ENCODE assay signal across 1 cellular context in the genomic region with DNA sequence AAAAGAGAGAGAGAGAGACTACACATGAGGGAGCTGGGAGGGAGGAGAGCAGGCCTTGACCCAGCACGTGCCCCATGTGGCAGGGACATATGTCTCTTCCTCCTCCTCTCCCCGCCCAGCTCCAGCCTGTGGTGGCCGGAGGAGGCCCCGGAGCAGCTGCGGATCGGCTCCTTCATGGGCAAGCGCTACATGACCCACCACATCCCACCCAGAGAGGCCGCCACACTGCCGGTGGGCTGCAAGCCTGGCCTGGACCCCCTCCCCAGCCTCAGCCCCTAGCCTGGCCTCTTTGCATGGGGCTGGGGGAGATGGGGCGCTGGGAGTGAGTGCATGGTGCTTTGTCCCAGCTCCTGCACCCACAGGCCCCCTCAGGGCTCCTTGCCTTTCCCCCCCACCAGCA.
TF ChIP-seq lines count a peak whose summit lies in the region.

No MANE protein-coding gene starts in this region.

TF ChIP-seq in H1, 55 proteins besides CTCF, POLR2A, EP300 and RAD21:
- no peak for TF ChIP-seq YY1 (IDR thresholded peaks at IDR 0.05; ENCODE audit: low read depth, low read length)
- TF ChIP-seq HDAC6 (IDR thresholded peaks at IDR 0.05; ENCODE audit: low read depth, low read length) = no peak
- no peak for TF ChIP-seq RFX5 (IDR thresholded peaks at IDR 0.05; ENCODE audit: borderline replicate concordance, low read depth, low read length)
- TF ChIP-seq ASH2L (IDR thresholded peaks at IDR 0.05; ENCODE audit: low read length) = no peak
- TF ChIP-seq, protein P1, sequence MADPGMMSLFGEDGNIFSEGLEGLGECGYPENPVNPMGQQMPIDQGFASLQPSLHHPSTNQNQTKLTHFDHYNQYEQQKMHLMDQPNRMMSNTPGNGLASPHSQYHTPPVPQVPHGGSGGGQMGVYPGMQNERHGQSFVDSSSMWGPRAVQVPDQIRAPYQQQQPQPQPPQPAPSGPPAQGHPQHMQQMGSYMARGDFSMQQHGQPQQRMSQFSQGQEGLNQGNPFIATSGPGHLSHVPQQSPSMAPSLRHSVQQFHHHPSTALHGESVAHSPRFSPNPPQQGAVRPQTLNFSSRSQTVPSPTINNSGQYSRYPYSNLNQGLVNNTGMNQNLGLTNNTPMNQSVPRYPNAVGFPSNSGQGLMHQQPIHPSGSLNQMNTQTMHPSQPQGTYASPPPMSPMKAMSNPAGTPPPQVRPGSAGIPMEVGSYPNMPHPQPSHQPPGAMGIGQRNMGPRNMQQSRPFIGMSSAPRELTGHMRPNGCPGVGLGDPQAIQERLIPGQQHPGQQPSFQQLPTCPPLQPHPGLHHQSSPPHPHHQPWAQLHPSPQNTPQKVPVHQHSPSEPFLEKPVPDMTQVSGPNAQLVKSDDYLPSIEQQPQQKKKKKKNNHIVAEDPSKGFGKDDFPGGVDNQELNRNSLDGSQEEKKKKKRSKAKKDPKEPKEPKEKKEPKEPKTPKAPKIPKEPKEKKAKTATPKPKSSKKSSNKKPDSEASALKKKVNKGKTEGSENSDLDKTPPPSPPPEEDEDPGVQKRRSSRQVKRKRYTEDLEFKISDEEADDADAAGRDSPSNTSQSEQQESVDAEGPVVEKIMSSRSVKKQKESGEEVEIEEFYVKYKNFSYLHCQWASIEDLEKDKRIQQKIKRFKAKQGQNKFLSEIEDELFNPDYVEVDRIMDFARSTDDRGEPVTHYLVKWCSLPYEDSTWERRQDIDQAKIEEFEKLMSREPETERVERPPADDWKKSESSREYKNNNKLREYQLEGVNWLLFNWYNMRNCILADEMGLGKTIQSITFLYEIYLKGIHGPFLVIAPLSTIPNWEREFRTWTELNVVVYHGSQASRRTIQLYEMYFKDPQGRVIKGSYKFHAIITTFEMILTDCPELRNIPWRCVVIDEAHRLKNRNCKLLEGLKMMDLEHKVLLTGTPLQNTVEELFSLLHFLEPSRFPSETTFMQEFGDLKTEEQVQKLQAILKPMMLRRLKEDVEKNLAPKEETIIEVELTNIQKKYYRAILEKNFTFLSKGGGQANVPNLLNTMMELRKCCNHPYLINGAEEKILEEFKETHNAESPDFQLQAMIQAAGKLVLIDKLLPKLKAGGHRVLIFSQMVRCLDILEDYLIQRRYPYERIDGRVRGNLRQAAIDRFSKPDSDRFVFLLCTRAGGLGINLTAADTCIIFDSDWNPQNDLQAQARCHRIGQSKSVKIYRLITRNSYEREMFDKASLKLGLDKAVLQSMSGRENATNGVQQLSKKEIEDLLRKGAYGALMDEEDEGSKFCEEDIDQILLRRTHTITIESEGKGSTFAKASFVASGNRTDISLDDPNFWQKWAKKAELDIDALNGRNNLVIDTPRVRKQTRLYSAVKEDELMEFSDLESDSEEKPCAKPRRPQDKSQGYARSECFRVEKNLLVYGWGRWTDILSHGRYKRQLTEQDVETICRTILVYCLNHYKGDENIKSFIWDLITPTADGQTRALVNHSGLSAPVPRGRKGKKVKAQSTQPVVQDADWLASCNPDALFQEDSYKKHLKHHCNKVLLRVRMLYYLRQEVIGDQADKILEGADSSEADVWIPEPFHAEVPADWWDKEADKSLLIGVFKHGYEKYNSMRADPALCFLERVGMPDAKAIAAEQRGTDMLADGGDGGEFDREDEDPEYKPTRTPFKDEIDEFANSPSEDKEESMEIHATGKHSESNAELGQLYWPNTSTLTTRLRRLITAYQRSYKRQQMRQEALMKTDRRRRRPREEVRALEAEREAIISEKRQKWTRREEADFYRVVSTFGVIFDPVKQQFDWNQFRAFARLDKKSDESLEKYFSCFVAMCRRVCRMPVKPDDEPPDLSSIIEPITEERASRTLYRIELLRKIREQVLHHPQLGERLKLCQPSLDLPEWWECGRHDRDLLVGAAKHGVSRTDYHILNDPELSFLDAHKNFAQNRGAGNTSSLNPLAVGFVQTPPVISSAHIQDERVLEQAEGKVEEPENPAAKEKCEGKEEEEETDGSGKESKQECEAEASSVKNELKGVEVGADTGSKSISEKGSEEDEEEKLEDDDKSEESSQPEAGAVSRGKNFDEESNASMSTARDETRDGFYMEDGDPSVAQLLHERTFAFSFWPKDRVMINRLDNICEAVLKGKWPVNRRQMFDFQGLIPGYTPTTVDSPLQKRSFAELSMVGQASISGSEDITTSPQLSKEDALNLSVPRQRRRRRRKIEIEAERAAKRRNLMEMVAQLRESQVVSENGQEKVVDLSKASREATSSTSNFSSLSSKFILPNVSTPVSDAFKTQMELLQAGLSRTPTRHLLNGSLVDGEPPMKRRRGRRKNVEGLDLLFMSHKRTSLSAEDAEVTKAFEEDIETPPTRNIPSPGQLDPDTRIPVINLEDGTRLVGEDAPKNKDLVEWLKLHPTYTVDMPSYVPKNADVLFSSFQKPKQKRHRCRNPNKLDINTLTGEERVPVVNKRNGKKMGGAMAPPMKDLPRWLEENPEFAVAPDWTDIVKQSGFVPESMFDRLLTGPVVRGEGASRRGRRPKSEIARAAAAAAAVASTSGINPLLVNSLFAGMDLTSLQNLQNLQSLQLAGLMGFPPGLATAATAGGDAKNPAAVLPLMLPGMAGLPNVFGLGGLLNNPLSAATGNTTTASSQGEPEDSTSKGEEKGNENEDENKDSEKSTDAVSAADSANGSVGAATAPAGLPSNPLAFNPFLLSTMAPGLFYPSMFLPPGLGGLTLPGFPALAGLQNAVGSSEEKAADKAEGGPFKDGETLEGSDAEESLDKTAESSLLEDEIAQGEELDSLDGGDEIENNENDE (IDR thresholded peaks at IDR 0.05; ENCODE audit: insufficient replicate concordance, low read length) = no peak
- no peak for TF ChIP-seq TBP (IDR thresholded peaks at IDR 0.05; ENCODE audit: low read depth, low read length)
- TF ChIP-seq FOSL1 (IDR thresholded peaks at IDR 0.05; ENCODE audit: insufficient read depth, low read depth, low read length) = no peak
